In genomic region chr6:169498887-169499513, GRCh38 we compare ENCODE assay signal across 24 cellular contexts.
"Had no signal": no experiment of that assay in that cellular context is flagged by ENCODE, and none has a peak within 500 bp of the region (broad histone marks: within the 10 kb centered on the region; RNA-seq: fewer than 3 reads in every experiment).

No MANE protein-coding gene starts in this region.

- H3K27me3 Mint-ChIP-seq: activated naive CD4-positive, alpha-beta T cell treated with anti-CD3 and anti-CD28 coated beads, Interleukin-2, amount 50 U/mL, for 24 hours; dendritic cell treated with granulocyte-macrophage colony-stimulating factor and Interleukin-4, amounts not matched to agents 40 ng/mL and 50 ng/mL, for 4 days; stimulated activated naive CD8-positive, alpha-beta T cell treated with anti-CD3 and anti-CD28 coated beads, Interleukin-15, amount 100 ng/mL, for 72 hours; type B pancreatic cell had no signal

- H3K4me3 ChIP-seq: ascending aorta, hepatocyte, lung, pancreas, right lobe of liver had no signal

- H3K4me2 ChIP-seq: hepatocyte had no signal

- H3K36me3 ChIP-seq: ascending aorta, pancreas, right lobe of liver, WERI-Rb-1 had no signal

- H3K4me1 Mint-ChIP-seq: activated naive CD4-positive, alpha-beta T cell treated with anti-CD3 and anti-CD28 coated beads, Interleukin-2, amount 50 U/mL, for 24 hours; nephron progenitor cell; stimulated activated naive CD8-positive, alpha-beta T cell treated with anti-CD3 and anti-CD28 coated beads, Interleukin-15, amount 100 ng/mL, for 72 hours had no signal

- H3K4me1 ChIP-seq: pancreas, right lobe of liver had no signal

- H3K79me2 ChIP-seq: hepatocyte had no signal

- H3K27ac ChIP-seq: ascending aorta, hepatocyte, pancreas, right lobe of liver, WERI-Rb-1 had no signal

- H3K4me3 Mint-ChIP-seq: activated naive CD4-positive, alpha-beta T cell treated with anti-CD3 and anti-CD28 coated beads, Interleukin-2, amount 50 U/mL, for 24 hours; dendritic cell treated with granulocyte-macrophage colony-stimulating factor and Interleukin-4, amounts not matched to agents 40 ng/mL and 50 ng/mL, for 4 days; nephron progenitor cell; stimulated activated naive CD8-positive, alpha-beta T cell treated with anti-CD3 and anti-CD28 coated beads, Interleukin-15, amount 100 ng/mL, for 72 hours; type B pancreatic cell had no signal

- DNase-seq: activated CD4-positive, alpha-beta T cell treated with anti-CD3 and anti-CD28 coated beads for 1 hour; activated CD8-positive, alpha-beta memory T cell treated with anti-CD3 and anti-CD28 coated beads for 24 hours; activated CD8-positive, alpha-beta memory T cell treated with anti-CD3 and anti-CD28 coated beads, Interleukin-2, amount 50 U/mL, for 48 hours; activated effector memory CD4-positive, alpha-beta T cell treated with anti-CD3 and anti-CD28 coated beads, Interleukin-2, amount 50 U/mL, for 16 hours; activated T-cell treated with anti-CD3 and anti-CD28 coated beads, Interleukin-2, amount 50 U/mL, for 48 hours; effector CD8-positive, alpha-beta T cell; islet precursor cell; nephron progenitor cell; pancreas; right lobe of liver; small intestine; stimulated activated CD4-positive, alpha-beta T cell treated with anti-CD3 and anti-CD28 coated beads, Interleukin-15, amount 100 ng/mL, for 24 hours; stimulated activated CD4-positive, alpha-beta T cell treated with anti-CD3 and anti-CD28 coated beads, Interleukin-2, amount 100 ng/mL, for 48 hours; stimulated activated naive CD8-positive, alpha-beta T cell treated with anti-CD3 and anti-CD28 coated beads, Interleukin-15, amount 100 ng/mL, for 72 hours; T-helper 2 cell; WERI-Rb-1 had no signal

- H3K27me3 ChIP-seq: ascending aorta, hepatocyte, pancreas, right lobe of liver had no signal

- H3K9me3 Mint-ChIP-seq: activated naive CD4-positive, alpha-beta T cell treated with anti-CD3 and anti-CD28 coated beads, Interleukin-2, amount 50 U/mL, for 24 hours; stimulated activated naive CD8-positive, alpha-beta T cell treated with anti-CD3 and anti-CD28 coated beads, Interleukin-15, amount 100 ng/mL, for 72 hours had no signal

- H3K36me3 Mint-ChIP-seq: type B pancreatic cell had no signal

- H2AFZ ChIP-seq: hepatocyte had no signal

- H3K27ac Mint-ChIP-seq: activated naive CD4-positive, alpha-beta T cell treated with anti-CD3 and anti-CD28 coated beads, Interleukin-2, amount 50 U/mL, for 24 hours; dendritic cell treated with granulocyte-macrophage colony-stimulating factor and Interleukin-4, amounts not matched to agents 40 ng/mL and 50 ng/mL, for 4 days; nephron progenitor cell; stimulated activated naive CD8-positive, alpha-beta T cell treated with anti-CD3 and anti-CD28 coated beads, Interleukin-15, amount 100 ng/mL, for 72 hours; type B pancreatic cell had no signal

- H3K9me3 ChIP-seq: pancreas had no signal

- ATAC-seq: esophagus mucosa; left lobe of liver; pancreas; right lobe of liver; stimulated activated naive CD8-positive, alpha-beta T cell treated with anti-CD3 and anti-CD28 coated beads, Interleukin-15, amount 100 ng/mL, for 72 hours had no signal
